ENCODE assay signal across 22 cellular contexts in genomic region chrX:57447856-57448255, GRCh38.
"Had no signal": no experiment of that assay in that cellular context is flagged by ENCODE, and none has a peak within 500 bp of the region (broad histone marks: within the 10 kb centered on the region; RNA-seq: fewer than 3 reads in every experiment).

No MANE protein-coding gene starts in this region.

- H3K36me3 ChIP-seq: heart left ventricle, neural progenitor cell, spleen, tibial nerve, uterus had no signal

- H3K4me1 ChIP-seq: body of pancreas, heart left ventricle, neural progenitor cell, spleen, tibial nerve, uterus had no signal

- ATAC-seq: activated T-cell treated with anti-CD3 and anti-CD28 coated beads, Interleukin-2, amount 50 U/mL, for 72 hours; body of pancreas; esophagus mucosa; heart left ventricle; left lobe of liver; naive thymus-derived CD8-positive, alpha-beta T cell; T-helper 17 cell had no signal

- H3K4me3 ChIP-seq: body of pancreas, heart left ventricle, lung, neural progenitor cell, spleen, tibial nerve, uterus had no signal

- H3K4me2 ChIP-seq: neural progenitor cell had no signal

- FAIRE-seq: keratinocyte had no signal

- H3K9ac ChIP-seq: neural progenitor cell had no signal

- H3K27me3 ChIP-seq: body of pancreas, neural progenitor cell, tibial nerve, uterus had no signal

- H2AFZ ChIP-seq: neural progenitor cell had no signal

- H3K9me3 ChIP-seq: body of pancreas, heart left ventricle, spleen, tibial nerve, uterus had no signal

- H3K27ac ChIP-seq: body of pancreas, heart left ventricle, neural progenitor cell, spleen, tibial nerve, uterus had no signal

- DNase-seq: activated CD4-positive, alpha-beta memory T cell treated with anti-CD3 and anti-CD28 coated beads, Interleukin-2, amount 10 ng/mL, durations not matched to agents 7 days and 5 days; activated CD4-positive, alpha-beta T cell treated with anti-CD3 and anti-CD28 coated beads for 48 hours; activated effector memory CD4-positive, alpha-beta T cell treated with anti-CD3 and anti-CD28 coated beads, Interleukin-2, amount 50 U/mL, for 16 hours; activated naive CD4-positive, alpha-beta T cell treated with anti-CD3 and anti-CD28 coated beads, Interleukin-2, amount 10 ng/mL, durations not matched to agents 7 days and 5 days; activated T-cell treated with anti-CD3 and anti-CD28 coated beads, Interleukin-2, amount 50 U/mL, for 72 hours; anterior cingulate cortex; body of pancreas; effector CD8-positive, alpha-beta T cell; heart left ventricle; naive thymus-derived CD8-positive, alpha-beta T cell; spleen; stimulated activated CD4-positive, alpha-beta T cell treated with anti-CD3 and anti-CD28 coated beads, Interleukin-4, amount 100 ng/mL, for 4 hours; substantia nigra; SW 1271; T-helper 17 cell; uterus had no signal
